In the genomic region with DNA sequence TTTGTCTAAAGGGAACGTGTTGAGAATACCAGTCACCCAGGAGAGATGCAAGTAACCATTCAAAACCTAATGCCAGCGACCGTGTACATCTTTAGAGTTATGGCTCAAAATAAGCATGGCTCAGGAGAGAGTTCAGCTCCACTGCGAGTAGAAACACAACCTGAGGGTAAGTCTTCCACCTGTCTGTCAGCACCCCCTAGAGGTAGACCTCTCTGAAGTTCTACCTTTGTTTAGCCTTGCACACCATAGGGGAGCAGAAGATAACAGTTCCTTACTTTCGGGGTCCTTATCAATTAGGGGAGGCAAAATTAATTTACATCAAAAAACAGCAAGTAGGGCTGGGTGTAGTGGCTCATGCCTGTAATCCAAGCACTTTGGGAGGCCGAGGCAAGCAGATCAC, we compare ENCODE assay signal across 1 cellular context.
TF ChIP-seq lines count a peak whose summit lies in the region.

No MANE protein-coding gene starts in this region.

TF ChIP-seq in SK-N-SH, 30 proteins besides CTCF, POLR2A, EP300 and RAD21 (continued from another document):
- TF ChIP-seq REST (IDR thresholded peaks at IDR 0.05; ENCODE audit: low read depth, low read length) (no peak), POLR2AphosphoS5 (IDR thresholded peaks at IDR 0.05; ENCODE audit: low read depth, low read length) (no peak)
